Comparison of ENCODE assay signal across 9 cellular contexts in genomic region chrX:85111347-85111746, GRCh38.
DNase-seq lines count a peak whose midpoint lies in the region; ATAC-seq and TF ChIP-seq lines count a peak whose summit lies in the region.
"Had no signal": no experiment of that assay in that cellular context is flagged by ENCODE, and none has a peak within 500 bp of the region (broad histone marks: within the 10 kb centered on the region; RNA-seq: fewer than 3 reads in every experiment).

No MANE protein-coding gene starts in this region.

- ATAC-seq in GM19452 (IDR thresholded peaks at IDR 0.05; ENCODE audit: unreplicated experiment): no peak

- H3K27me3 ChIP-seq in H7 (ENCODE audit: control insufficient read depth, insufficient read depth, low read length): no peaks in the 10 kb centered on the region

- DNase-seq in NCI-H146 treated with DMSO at 0.1 percent for 48 hours (lab: John Stamatoyannopoulos, UW; ENCODE audit: unreplicated experiment) (peak; percentile 2), NCI-H146 (lab: John Stamatoyannopoulos, UW) (no peak), NCI-H1092 (lab: John Stamatoyannopoulos, UW) (peak; percentile 2), dermis blood vessel endothelial cell (peak; percentile 22), retinal pigment epithelial cell (ENCODE audit: low read depth) (no peak), occipital lobe (lab: John Stamatoyannopoulos, UW) (no peak), H7 (no peak)
- DNase-seq: NCI-H2029 had no signal

- H3K36me3 ChIP-seq in H7 (replicated peaks; ENCODE audit: control insufficient read depth, insufficient read depth, low read length): no peaks in the 10 kb centered on the region

- TF ChIP-seq CTCF in retinal pigment epithelial cell (conservative IDR thresholded peaks at IDR 0.05; ENCODE audit: low read depth, low read length): peak; percentile 79

- H3K4me3 ChIP-seq in retinal pigment epithelial cell (ENCODE audit: low read length) (no peak overlapping the region), H7 (ENCODE audit: insufficient read depth, low read depth, low read length) (no peak overlapping the region)

Comparison
In these comparisons a context has a peak if more than half of its experiments do, and no peak if none do; other contexts are left out.
1. DNase-seq: peak in NCI-H146 treated with DMSO at 0.1 percent for 48 hours (single experiment), NCI-H1092 (single experiment) and dermis blood vessel endothelial cell (single experiment); none in NCI-H146 (single experiment), retinal pigment epithelial cell (single experiment), occipital lobe (single experiment) and H7 (single experiment).